Comparison of ENCODE assay signal across 14 cellular contexts in genomic region chr9:86794356-86795046, GRCh38.
DNase-seq lines count a peak whose midpoint lies in the region; ATAC-seq, FAIRE-seq and TF ChIP-seq lines count a peak whose summit lies in the region.
"Had no signal": no experiment of that assay in that cellular context is flagged by ENCODE, and none has a peak within 500 bp of the region (broad histone marks: within the 10 kb centered on the region; RNA-seq: fewer than 3 reads in every experiment).

No MANE protein-coding gene starts in this region.

- TF ChIP-seq CTCF in HEK293 (tag by site-specific recombination; IDR thresholded peaks at IDR 0.05) (no peak), coronary artery (IDR thresholded peaks at IDR 0.05) (no peak), upper lobe of right lung (IDR thresholded peaks at IDR 0.05) (no peak), kidney (IDR thresholded peaks at IDR 0.05; ENCODE audit: borderline replicate concordance, extremely low read depth, insufficient read depth) (no peak)

- H3K27ac ChIP-seq in HEK293 (ENCODE audit: extremely low read depth, low read depth, low read length) (no peak overlapping the region), coronary artery (peak overlapping the region in 1 of 2 donors; percentile 68), upper lobe of right lung (no peak overlapping the region), kidney (ENCODE audit: low read depth in 2 of 2, low read length in 2 of 2) (no peak overlapping the region)
- H3K27ac ChIP-seq: HL-60 had no signal

- H3K4me1 ChIP-seq in HEK293 (ENCODE audit: control insufficient read depth, insufficient read depth, low read length) (no peaks in the 10 kb centered on the region; the same call in 1 of the 2 replicates), upper lobe of right lung (no peaks in the 10 kb centered on the region), kidney (ENCODE audit: control insufficient read depth in 1 of 2, insufficient read depth in 1 of 2, low read depth in 1 of 2, low read length in 2 of 2) (no peaks in the 10 kb centered on the region)
- H3K4me1 ChIP-seq: Caco-2 had no signal

- ATAC-seq in GM19324 (IDR thresholded peaks at IDR 0.05; ENCODE audit: low FRiP score, unreplicated experiment): no peak
- ATAC-seq in upper lobe of right lung: no peak
- ATAC-seq: GM12878 had no signal

- no peak for DNase-seq in coronary artery (ENCODE audit: low spot score)
- peak; percentile 61 for DNase-seq in left kidney (ENCODE audit: low read depth, low spot score)
- DNase-seq in stromal cell of bone marrow (ENCODE audit: low read depth): peak; percentile 60
- DNase-seq in upper lobe of right lung: no peak
- DNase-seq in kidney: no peak
- DNase-seq in NCI-H187 treated with DMSO at 0.1 percent for 48 hours (lab: John Stamatoyannopoulos, UW): no peak
- DNase-seq: activated CD4-positive, alpha-beta T cell treated with anti-CD3 and anti-CD28 coated beads for 48 hours; activated gamma-delta T cell; Caco-2; stimulated activated CD4-positive, alpha-beta T cell treated with anti-CD3 and anti-CD28 coated beads, Interleukin-4, amount 100 ng/mL, for 1 hour had no signal

- intact Hi-C loops in upper lobe of right lung (cut with DNase I) (no loop called here), kidney (cut with DNase I) (no loop called here)

- POLR2A ChIA-PET in HEK293 (lab: Yijun Ruan, JAX): no interaction called here

- H3K4me3 ChIP-seq in HEK293 (ENCODE audit: low read depth, low read length) (no peak overlapping the region), coronary artery (peak overlapping the region; percentile 17), upper lobe of right lung (no peak overlapping the region), kidney (ENCODE audit: low read length in 2 of 2) (no peak overlapping the region)
- H3K4me3 ChIP-seq: GM12878 had no signal

- H3K9me3 ChIP-seq in HEK293 (ENCODE audit: control insufficient read depth, insufficient read depth, low read depth, low read length) (no peaks in the 10 kb centered on the region), upper lobe of right lung (no peaks in the 10 kb centered on the region), kidney (ENCODE audit: control insufficient read depth in 1 of 2, low read length in 2 of 2) (no peaks in the 10 kb centered on the region)
- H3K9me3 ChIP-seq: Caco-2 had no signal

- H3K36me3 ChIP-seq in HEK293 (ENCODE audit: control insufficient read depth in 2 of 2, insufficient read depth in 1 of 2, low read length in 2 of 2): no peaks in the 10 kb centered on the region
- no peaks in the 10 kb centered on the region for H3K36me3 ChIP-seq in upper lobe of right lung
- H3K36me3 ChIP-seq in kidney (ENCODE audit: control insufficient read depth in 1 of 2, insufficient read depth in 2 of 2, low read length in 2 of 2): no peaks in the 10 kb centered on the region

- FAIRE-seq in kidney (lab: Jason Lieb, UNC): no peak
- FAIRE-seq: GM12878 had no signal

- peaks cover 18% of the 10 kb centered on the region for H3K27me3 ChIP-seq in upper lobe of right lung

- H3K9ac ChIP-seq in kidney (ENCODE audit: low read length in 2 of 2): no peak overlapping the region

- CTCF ChIA-PET in HEK293 (lab: Yijun Ruan, JAX): interaction anchor here (0.6 kb wide), 1 partner anchor 75 kb away, joined by 3 read pairs; no protein-coding TSS in a partner anchor

TF ChIP-seq in HEK293, 187 proteins besides CTCF, POLR2A, EP300 and RAD21:
- TF ChIP-seq ZBTB6 (tag by site-specific recombination; IDR thresholded peaks at IDR 0.05) (no peak), ZNF549 (tag by site-specific recombination; IDR thresholded peaks at IDR 0.05) (no peak), ZNF521 (tag by site-specific recombination; IDR thresholded peaks at IDR 0.05) (no peak), ZNF174 (tag by site-specific recombination; IDR thresholded peaks at IDR 0.05) (no peak), FEZF1 (tag by site-specific recombination; IDR thresholded peaks at IDR 0.05) (no peak), WT1 (tag by site-specific recombination; IDR thresholded peaks at IDR 0.05) (no peak), GLI2 (tag by site-specific recombination; IDR thresholded peaks at IDR 0.05; ENCODE audit: borderline replicate concordance, low read depth) (no peak), ZBTB49 (tag by site-specific recombination; IDR thresholded peaks at IDR 0.05; ENCODE audit: low read depth) (no peak), ZBTB17 (tag by site-specific recombination; IDR thresholded peaks at IDR 0.05) (peak; percentile 93)

Comparison
In these comparisons a context has a peak if more than half of its experiments do, and no peak if none do; other contexts are left out.
1. DNase-seq: peak in left kidney (single experiment) and stromal cell of bone marrow (single experiment); none in coronary artery (single experiment), upper lobe of right lung (single experiment), kidney (single experiment) and NCI-H187 treated with DMSO at 0.1 percent for 48 hours (single experiment).